In the genomic region with DNA sequence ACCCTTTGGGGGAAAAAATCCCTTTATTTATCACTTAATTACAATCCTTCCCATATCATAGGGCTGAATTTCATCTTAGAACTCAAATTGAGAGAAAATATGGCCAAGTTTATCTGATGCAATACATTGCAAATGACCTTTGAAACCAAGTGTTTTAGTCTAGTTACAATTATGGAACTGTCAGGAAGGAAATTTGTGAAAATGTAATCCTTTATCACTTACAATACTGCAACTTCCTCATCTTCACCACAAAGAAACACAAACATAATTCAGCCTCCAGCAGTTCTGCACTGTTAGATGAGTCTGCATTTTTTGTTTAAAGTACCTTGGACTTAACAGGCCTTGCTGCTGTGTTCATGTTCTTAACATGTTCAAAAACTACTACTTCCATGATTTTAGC, we compare ENCODE assay signal across 1 cellular context.
A peak's percentile ranks its signal among the peaks of the same experiment; 100 is the strongest.
TF ChIP-seq lines count a peak whose summit lies in the region.

No MANE protein-coding gene starts in this region.

TF ChIP-seq in HepG2, 621 proteins besides CTCF, POLR2A, EP300 and RAD21:
- TF ChIP-seq SAP130 (CRISPR knock-in tag; IDR thresholded peaks at IDR 0.05; ENCODE audit: low read depth) (0 out of 2 replicates have a peak, but pooled peaks have one; percentile 21), ELF3 (CRISPR knock-in tag; IDR thresholded peaks at IDR 0.05) (peak; percentile 62), CEBPB (IDR thresholded peaks at IDR 0.05; ENCODE audit: borderline replicate concordance, low read depth, low read length) (peak; percentile 75), GATAD2A (CRISPR knock-in tag; IDR thresholded peaks at IDR 0.05) (peak; percentile 60; the same call in 1 of the 2 replicates), CREM (IDR thresholded peaks at IDR 0.05) (no peak), CREM (CRISPR knock-in tag; IDR thresholded peaks at IDR 0.05) (no peak), GATAD1 (CRISPR knock-in tag; IDR thresholded peaks at IDR 0.05) (peak; percentile 22; the same call in 1 of the 2 replicates), CEBPG (CRISPR knock-in tag; IDR thresholded peaks at IDR 0.05) (peak; percentile 90), HNF4A (CRISPR knock-in tag; IDR thresholded peaks at IDR 0.05) (peak; percentile 62; the same call in 1 of the 2 replicates), MAFK (conservative IDR thresholded peaks at IDR 0.05 in 1 of 2, IDR thresholded peaks at IDR 0.05 in 1 of 2; ENCODE audit: low read length in 2 of 2) (peak; percentile 52 to 77), MIXL1 (CRISPR knock-in tag; IDR thresholded peaks at IDR 0.05) (0 out of 2 replicates have a peak, but pooled peaks have one; percentile 16), NCOR1 (IDR thresholded peaks at IDR 0.05; ENCODE audit: borderline replicate concordance, low read length) (0 out of 2 replicates have a peak, but pooled peaks have one; percentile 17), NFE2 (CRISPR knock-in tag; IDR thresholded peaks at IDR 0.05) (peak; percentile 77), NFE2L2 (IDR thresholded peaks at IDR 0.05; ENCODE audit: low read length) (peak; percentile 51; the same call in 1 of the 2 replicates), MAFF (IDR thresholded peaks at IDR 0.05; ENCODE audit: low read depth, low read length) (peak; percentile 60), ZNF7 (CRISPR knock-in tag; IDR thresholded peaks at IDR 0.05) (no peak), CCDC6 (CRISPR knock-in tag; IDR thresholded peaks at IDR 0.05) (no peak), ZNF331 (CRISPR knock-in tag; IDR thresholded peaks at IDR 0.05) (0 out of 2 replicates have a peak, but pooled peaks have one; percentile 23), ZNF382 (CRISPR knock-in tag; IDR thresholded peaks at IDR 0.05; ENCODE audit: borderline replicate concordance) (no peak), HNF4G (IDR thresholded peaks at IDR 0.05; ENCODE audit: borderline replicate concordance, low read depth, low read length) (0 out of 2 replicates have a peak, but pooled peaks have one; percentile 39), HNF4G (CRISPR knock-in tag; IDR thresholded peaks at IDR 0.05; ENCODE audit: borderline replicate concordance, low read depth) (no peak), HMGA1 (CRISPR knock-in tag; conservative IDR thresholded peaks at IDR 0.05) (no peak)
- TF ChIP-seq, protein P1, sequence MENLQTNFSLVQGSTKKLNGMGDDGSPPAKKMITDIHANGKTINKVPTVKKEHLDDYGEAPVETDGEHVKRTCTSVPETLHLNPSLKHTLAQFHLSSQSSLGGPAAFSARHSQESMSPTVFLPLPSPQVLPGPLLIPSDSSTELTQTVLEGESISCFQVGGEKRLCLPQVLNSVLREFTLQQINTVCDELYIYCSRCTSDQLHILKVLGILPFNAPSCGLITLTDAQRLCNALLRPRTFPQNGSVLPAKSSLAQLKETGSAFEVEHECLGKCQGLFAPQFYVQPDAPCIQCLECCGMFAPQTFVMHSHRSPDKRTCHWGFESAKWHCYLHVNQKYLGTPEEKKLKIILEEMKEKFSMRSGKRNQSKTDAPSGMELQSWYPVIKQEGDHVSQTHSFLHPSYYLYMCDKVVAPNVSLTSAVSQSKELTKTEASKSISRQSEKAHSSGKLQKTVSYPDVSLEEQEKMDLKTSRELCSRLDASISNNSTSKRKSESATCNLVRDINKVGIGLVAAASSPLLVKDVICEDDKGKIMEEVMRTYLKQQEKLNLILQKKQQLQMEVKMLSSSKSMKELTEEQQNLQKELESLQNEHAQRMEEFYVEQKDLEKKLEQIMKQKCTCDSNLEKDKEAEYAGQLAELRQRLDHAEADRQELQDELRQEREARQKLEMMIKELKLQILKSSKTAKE (CRISPR knock-in tag; IDR thresholded peaks at IDR 0.05; ENCODE audit: borderline replicate concordance) = no peak
- TF ChIP-seq, protein P2, sequence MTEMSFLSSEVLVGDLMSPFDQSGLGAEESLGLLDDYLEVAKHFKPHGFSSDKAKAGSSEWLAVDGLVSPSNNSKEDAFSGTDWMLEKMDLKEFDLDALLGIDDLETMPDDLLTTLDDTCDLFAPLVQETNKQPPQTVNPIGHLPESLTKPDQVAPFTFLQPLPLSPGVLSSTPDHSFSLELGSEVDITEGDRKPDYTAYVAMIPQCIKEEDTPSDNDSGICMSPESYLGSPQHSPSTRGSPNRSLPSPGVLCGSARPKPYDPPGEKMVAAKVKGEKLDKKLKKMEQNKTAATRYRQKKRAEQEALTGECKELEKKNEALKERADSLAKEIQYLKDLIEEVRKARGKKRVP (CRISPR knock-in tag; IDR thresholded peaks at IDR 0.05) = peak; percentile 71 to 97; a peak in 3 of 4 replicates
- TF ChIP-seq, protein P3, sequence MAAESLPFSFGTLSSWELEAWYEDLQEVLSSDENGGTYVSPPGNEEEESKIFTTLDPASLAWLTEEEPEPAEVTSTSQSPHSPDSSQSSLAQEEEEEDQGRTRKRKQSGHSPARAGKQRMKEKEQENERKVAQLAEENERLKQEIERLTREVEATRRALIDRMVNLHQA (CRISPR knock-in tag; IDR thresholded peaks at IDR 0.05) = peak; percentile 89; the same call in 1 of the 2 replicates
- TF ChIP-seq, protein P4, sequence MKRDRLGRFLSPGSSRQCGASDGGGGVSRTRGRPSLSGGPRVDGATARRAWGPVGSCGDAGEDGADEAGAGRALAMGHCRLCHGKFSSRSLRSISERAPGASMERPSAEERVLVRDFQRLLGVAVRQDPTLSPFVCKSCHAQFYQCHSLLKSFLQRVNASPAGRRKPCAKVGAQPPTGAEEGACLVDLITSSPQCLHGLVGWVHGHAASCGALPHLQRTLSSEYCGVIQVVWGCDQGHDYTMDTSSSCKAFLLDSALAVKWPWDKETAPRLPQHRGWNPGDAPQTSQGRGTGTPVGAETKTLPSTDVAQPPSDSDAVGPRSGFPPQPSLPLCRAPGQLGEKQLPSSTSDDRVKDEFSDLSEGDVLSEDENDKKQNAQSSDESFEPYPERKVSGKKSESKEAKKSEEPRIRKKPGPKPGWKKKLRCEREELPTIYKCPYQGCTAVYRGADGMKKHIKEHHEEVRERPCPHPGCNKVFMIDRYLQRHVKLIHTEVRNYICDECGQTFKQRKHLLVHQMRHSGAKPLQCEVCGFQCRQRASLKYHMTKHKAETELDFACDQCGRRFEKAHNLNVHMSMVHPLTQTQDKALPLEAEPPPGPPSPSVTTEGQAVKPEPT (CRISPR knock-in tag; IDR thresholded peaks at IDR 0.05; ENCODE audit: low read depth) = no peak
- TF ChIP-seq, protein P5, sequence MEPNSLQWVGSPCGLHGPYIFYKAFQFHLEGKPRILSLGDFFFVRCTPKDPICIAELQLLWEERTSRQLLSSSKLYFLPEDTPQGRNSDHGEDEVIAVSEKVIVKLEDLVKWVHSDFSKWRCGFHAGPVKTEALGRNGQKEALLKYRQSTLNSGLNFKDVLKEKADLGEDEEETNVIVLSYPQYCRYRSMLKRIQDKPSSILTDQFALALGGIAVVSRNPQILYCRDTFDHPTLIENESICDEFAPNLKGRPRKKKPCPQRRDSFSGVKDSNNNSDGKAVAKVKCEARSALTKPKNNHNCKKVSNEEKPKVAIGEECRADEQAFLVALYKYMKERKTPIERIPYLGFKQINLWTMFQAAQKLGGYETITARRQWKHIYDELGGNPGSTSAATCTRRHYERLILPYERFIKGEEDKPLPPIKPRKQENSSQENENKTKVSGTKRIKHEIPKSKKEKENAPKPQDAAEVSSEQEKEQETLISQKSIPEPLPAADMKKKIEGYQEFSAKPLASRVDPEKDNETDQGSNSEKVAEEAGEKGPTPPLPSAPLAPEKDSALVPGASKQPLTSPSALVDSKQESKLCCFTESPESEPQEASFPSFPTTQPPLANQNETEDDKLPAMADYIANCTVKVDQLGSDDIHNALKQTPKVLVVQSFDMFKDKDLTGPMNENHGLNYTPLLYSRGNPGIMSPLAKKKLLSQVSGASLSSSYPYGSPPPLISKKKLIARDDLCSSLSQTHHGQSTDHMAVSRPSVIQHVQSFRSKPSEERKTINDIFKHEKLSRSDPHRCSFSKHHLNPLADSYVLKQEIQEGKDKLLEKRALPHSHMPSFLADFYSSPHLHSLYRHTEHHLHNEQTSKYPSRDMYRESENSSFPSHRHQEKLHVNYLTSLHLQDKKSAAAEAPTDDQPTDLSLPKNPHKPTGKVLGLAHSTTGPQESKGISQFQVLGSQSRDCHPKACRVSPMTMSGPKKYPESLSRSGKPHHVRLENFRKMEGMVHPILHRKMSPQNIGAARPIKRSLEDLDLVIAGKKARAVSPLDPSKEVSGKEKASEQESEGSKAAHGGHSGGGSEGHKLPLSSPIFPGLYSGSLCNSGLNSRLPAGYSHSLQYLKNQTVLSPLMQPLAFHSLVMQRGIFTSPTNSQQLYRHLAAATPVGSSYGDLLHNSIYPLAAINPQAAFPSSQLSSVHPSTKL (CRISPR knock-in tag; IDR thresholded peaks at IDR 0.05) = 0 out of 2 replicates have a peak, but pooled peaks have one; percentile 21
TF ChIP-seq in HepG2: peak in this region for 18.
